37 cellular contexts compared by ENCODE assay signal in genomic region chr22:36193171-36193570, GRCh38. TPM values are rescaled to one million over a fixed set of nuclear protein-coding genes. Genes with fewer than 3 reads are reported as not detected.
"Had no signal": no experiment of that assay in that cellular context is flagged by ENCODE, and none has a peak within 500 bp of the region (broad histone marks: within the 10 kb centered on the region; RNA-seq: fewer than 3 reads in every experiment).

No MANE protein-coding gene starts in this region.

- H3K27ac ChIP-seq: brain microvascular endothelial cell, Peyer's patch, VCaP had no signal

- H3K4me3 ChIP-seq: MG63, Peyer's patch had no signal

- DNase-seq: activated CD4-positive, alpha-beta memory T cell treated with anti-CD3 and anti-CD28 coated beads, Interleukin-2, amount 10 ng/mL, durations not matched to agents 7 days and 5 days; activated CD4-positive, alpha-beta T cell treated with anti-CD3 and anti-CD28 coated beads for 1 hour; activated CD4-positive, alpha-beta T cell treated with anti-CD3 and anti-CD28 coated beads for 48 hours; activated CD4-positive, CD25-positive, alpha-beta regulatory T cell; activated CD8-positive, alpha-beta memory T cell treated with anti-CD3 and anti-CD28 coated beads for 24 hours; activated CD8-positive, alpha-beta memory T cell treated with anti-CD3 and anti-CD28 coated beads, Interleukin-2, amount 10 ng/mL, durations not matched to agents 7 days and 5 days; activated CD8-positive, alpha-beta memory T cell treated with anti-CD3 and anti-CD28 coated beads, Interleukin-2, amount 50 U/mL, for 48 hours; activated gamma-delta T cell treated with Interleukin-2 at 50 U/mL for 16 hours; activated naive CD4-positive, alpha-beta T cell treated with anti-CD3 and anti-CD28 coated beads, Interleukin-2, amount 50 U/mL, for 16 hours; activated naive CD8-positive, alpha-beta T cell treated with anti-CD3 and anti-CD28 coated beads for 36 hours; activated T-cell treated with anti-CD3 and anti-CD28 coated beads, Interleukin-2, amount 50 U/mL, for 48 hours; amniotic stem cell; aorta; brain microvascular endothelial cell; central memory CD4-positive, alpha-beta T cell; Kasumi-1; KG1; MG63; NCI-H1048; NCI-H1105 treated with DMSO at 0.1 percent for 48 hours; NCI-H1436; NCI-H1694; NCI-H1930; NCI-H345; NCI-H524 treated with DMSO at 0.1 percent for 48 hours; NK-92 treated with Interleukin-12 subunit alpha and Interleukin-12 subunit beta, amount 100 ng/mL, for 24 hours; PC-3; Peyer's patch; RPMI8226; SIG-M5; T-cell; T-helper 2 cell; T-helper 9 cell had no signal

- ATAC-seq: activated CD8-positive, alpha-beta memory T cell treated with anti-CD3 and anti-CD28 coated beads, Interleukin-2, amount 10 ng/mL, durations not matched to agents 7 days and 5 days; PC-3; SK-N-SH treated with all-trans-retinoic acid at 6 μM for 48 hours; T-cell had no signal

RNA-seq across cellular contexts. Expression of gene APOL4, which starts 8.4 kb away (rescaled TPM):
- total RNA-seq: NCI-H460, SK-MEL-5 had no signal

RNA-seq across cellular contexts. Expression of gene APOL3, which starts 32.6 kb away (rescaled TPM):
- total RNA-seq: PC-3 had no signal

RNA-seq across cellular contexts. Expression of gene APOL1, which starts 59.8 kb away (rescaled TPM):
- total RNA-seq: PC-3 had no signal
